1 cellular context compared by ENCODE assay signal in the genomic region with DNA sequence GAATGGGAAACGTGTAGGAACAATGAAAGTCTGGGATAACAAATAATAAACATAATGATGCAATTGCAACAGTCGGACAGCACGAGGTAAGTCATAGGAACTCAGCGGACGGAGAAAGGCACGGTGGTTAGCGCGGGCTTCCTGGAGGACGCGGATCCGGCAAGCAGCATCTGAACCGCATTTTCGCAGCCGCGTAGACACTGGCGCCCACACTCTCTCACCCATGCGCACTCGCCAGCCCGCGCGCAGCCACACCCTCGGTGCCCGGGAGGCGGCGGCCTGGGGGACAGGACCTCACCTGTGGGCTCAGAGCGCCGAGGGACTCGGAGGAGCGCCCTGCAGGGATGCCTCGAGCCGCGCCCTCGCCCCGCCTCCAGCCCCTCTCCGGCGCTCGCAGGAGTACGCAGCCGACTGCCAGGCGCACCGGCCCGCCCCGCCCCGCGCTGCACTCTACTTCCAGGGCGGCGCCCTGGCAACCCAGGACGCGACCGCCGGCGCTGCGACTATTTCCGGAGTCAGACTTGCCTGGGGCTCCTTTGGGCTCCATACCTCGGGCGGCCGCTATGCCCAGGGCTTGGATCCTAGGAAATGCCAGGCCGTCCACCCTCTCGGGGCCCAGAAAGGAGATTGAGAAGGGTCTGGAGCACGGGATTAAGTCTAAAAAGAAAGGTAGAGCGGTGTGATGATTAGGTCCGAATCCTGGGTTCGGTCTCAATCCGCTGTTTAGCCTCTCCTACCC.
TF ChIP-seq lines count a peak whose summit lies in the region.

A gene (minus strand): TSS at position 413 of the 739 bp plus-strand sequence. CDS start 13,805 bp downstream, outside the sequence.

TF ChIP-seq in HepG2, 621 proteins besides CTCF, POLR2A, EP300 and RAD21 (continued from another document and continues in another):
- peak; percentile 26; the same call in 1 of the 2 replicates for TF ChIP-seq FOXO1 (CRISPR knock-in tag; IDR thresholded peaks at IDR 0.05)
- TF ChIP-seq ZNF563 (CRISPR knock-in tag; IDR thresholded peaks at IDR 0.05) = no peak
- TF ChIP-seq ZSCAN22 (CRISPR knock-in tag; IDR thresholded peaks at IDR 0.05) = no peak
- TF ChIP-seq IRF2 (CRISPR knock-in tag; IDR thresholded peaks at IDR 0.05) = peak; percentile 63; the same call in 1 of the 2 replicates
- TF ChIP-seq, protein P1, sequence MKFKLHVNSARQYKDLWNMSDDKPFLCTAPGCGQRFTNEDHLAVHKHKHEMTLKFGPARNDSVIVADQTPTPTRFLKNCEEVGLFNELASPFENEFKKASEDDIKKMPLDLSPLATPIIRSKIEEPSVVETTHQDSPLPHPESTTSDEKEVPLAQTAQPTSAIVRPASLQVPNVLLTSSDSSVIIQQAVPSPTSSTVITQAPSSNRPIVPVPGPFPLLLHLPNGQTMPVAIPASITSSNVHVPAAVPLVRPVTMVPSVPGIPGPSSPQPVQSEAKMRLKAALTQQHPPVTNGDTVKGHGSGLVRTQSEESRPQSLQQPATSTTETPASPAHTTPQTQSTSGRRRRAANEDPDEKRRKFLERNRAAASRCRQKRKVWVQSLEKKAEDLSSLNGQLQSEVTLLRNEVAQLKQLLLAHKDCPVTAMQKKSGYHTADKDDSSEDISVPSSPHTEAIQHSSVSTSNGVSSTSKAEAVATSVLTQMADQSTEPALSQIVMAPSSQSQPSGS (CRISPR knock-in tag; IDR thresholded peaks at IDR 0.05) = no peak; the same call in 1 of the 2 replicates
- peak; percentile 27; the same call in 1 of the 2 replicates for TF ChIP-seq ZNF143 (CRISPR knock-in tag; IDR thresholded peaks at IDR 0.05)
- TF ChIP-seq, protein P2, sequence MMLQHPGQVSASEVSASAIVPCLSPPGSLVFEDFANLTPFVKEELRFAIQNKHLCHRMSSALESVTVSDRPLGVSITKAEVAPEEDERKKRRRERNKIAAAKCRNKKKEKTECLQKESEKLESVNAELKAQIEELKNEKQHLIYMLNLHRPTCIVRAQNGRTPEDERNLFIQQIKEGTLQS (CRISPR knock-in tag; IDR thresholded peaks at IDR 0.05) = no peak; the same call in 1 of the 2 replicates
- TF ChIP-seq, protein P3, sequence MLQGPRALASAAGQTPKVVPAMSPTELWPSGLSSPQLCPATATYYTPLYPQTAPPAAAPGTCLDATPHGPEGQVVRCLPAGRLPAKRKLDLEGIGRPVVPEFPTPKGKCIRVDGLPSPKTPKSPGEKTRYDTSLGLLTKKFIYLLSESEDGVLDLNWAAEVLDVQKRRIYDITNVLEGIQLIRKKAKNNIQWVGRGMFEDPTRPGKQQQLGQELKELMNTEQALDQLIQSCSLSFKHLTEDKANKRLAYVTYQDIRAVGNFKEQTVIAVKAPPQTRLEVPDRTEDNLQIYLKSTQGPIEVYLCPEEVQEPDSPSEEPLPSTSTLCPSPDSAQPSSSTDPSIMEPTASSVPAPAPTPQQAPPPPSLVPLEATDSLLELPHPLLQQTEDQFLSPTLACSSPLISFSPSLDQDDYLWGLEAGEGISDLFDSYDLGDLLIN (CRISPR knock-in tag; IDR thresholded peaks at IDR 0.05; ENCODE audit: borderline replicate concordance) = no peak
- no peak for TF ChIP-seq MAFF (IDR thresholded peaks at IDR 0.05; ENCODE audit: low read depth, low read length)
- TF ChIP-seq MEIS2 (CRISPR knock-in tag; IDR thresholded peaks at IDR 0.05) = peak; percentile 53; the same call in 1 of the 2 replicates
- 0 out of 2 replicates have a peak, but pooled peaks have one; percentile 56 for TF ChIP-seq YEATS4 (CRISPR knock-in tag; IDR thresholded peaks at IDR 0.05; ENCODE audit: borderline replicate concordance)
- TF ChIP-seq, protein P4, sequence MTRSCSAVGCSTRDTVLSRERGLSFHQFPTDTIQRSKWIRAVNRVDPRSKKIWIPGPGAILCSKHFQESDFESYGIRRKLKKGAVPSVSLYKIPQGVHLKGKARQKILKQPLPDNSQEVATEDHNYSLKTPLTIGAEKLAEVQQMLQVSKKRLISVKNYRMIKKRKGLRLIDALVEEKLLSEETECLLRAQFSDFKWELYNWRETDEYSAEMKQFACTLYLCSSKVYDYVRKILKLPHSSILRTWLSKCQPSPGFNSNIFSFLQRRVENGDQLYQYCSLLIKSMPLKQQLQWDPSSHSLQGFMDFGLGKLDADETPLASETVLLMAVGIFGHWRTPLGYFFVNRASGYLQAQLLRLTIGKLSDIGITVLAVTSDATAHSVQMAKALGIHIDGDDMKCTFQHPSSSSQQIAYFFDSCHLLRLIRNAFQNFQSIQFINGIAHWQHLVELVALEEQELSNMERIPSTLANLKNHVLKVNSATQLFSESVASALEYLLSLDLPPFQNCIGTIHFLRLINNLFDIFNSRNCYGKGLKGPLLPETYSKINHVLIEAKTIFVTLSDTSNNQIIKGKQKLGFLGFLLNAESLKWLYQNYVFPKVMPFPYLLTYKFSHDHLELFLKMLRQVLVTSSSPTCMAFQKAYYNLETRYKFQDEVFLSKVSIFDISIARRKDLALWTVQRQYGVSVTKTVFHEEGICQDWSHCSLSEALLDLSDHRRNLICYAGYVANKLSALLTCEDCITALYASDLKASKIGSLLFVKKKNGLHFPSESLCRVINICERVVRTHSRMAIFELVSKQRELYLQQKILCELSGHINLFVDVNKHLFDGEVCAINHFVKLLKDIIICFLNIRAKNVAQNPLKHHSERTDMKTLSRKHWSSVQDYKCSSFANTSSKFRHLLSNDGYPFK (CRISPR knock-in tag; IDR thresholded peaks at IDR 0.05; ENCODE audit: borderline replicate concordance) = peak; percentile 40; the same call in 1 of the 2 replicates
- TF ChIP-seq, protein P5, sequence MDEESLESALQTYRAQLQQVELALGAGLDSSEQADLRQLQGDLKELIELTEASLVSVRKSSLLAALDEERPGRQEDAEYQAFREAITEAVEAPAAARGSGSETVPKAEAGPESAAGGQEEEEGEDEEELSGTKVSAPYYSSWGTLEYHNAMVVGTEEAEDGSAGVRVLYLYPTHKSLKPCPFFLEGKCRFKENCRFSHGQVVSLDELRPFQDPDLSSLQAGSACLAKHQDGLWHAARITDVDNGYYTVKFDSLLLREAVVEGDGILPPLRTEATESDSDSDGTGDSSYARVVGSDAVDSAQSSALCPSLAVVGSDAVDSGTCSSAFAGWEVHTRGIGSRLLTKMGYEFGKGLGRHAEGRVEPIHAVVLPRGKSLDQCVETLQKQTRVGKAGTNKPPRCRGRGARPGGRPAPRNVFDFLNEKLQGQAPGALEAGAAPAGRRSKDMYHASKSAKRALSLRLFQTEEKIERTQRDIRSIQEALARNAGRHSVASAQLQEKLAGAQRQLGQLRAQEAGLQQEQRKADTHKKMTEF (CRISPR knock-in tag; IDR thresholded peaks at IDR 0.05) = peak; percentile 69
- TF ChIP-seq ZBTB20 (CRISPR knock-in tag; IDR thresholded peaks at IDR 0.05; ENCODE audit: borderline replicate concordance, low read depth) = no peak
- no peak for TF ChIP-seq ZFAT (CRISPR knock-in tag; conservative IDR thresholded peaks at IDR 0.05)
- TF ChIP-seq MTA1 (CRISPR knock-in tag; IDR thresholded peaks at IDR 0.05; ENCODE audit: borderline replicate concordance) = 0 out of 2 replicates have a peak, but pooled peaks have one; percentile 41
- TF ChIP-seq, protein P6, sequence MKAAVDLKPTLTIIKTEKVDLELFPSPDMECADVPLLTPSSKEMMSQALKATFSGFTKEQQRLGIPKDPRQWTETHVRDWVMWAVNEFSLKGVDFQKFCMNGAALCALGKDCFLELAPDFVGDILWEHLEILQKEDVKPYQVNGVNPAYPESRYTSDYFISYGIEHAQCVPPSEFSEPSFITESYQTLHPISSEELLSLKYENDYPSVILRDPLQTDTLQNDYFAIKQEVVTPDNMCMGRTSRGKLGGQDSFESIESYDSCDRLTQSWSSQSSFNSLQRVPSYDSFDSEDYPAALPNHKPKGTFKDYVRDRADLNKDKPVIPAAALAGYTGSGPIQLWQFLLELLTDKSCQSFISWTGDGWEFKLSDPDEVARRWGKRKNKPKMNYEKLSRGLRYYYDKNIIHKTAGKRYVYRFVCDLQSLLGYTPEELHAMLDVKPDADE (CRISPR knock-in tag; IDR thresholded peaks at IDR 0.05) = no peak
- 0 out of 2 replicates have a peak, but pooled peaks have one; percentile 54 for TF ChIP-seq ZNF556 (CRISPR knock-in tag; IDR thresholded peaks at IDR 0.05; ENCODE audit: borderline replicate concordance)
- peak; percentile 92 for TF ChIP-seq THAP11 (CRISPR knock-in tag; IDR thresholded peaks at IDR 0.05)
- TF ChIP-seq BORCS8-MEF2B (CRISPR knock-in tag; IDR thresholded peaks at IDR 0.05) = peak; percentile 73
- TF ChIP-seq ZNF235 (CRISPR knock-in tag; IDR thresholded peaks at IDR 0.05; ENCODE audit: borderline replicate concordance) = 0 out of 2 replicates have a peak, but pooled peaks have one; percentile 55
- TF ChIP-seq, protein P7, sequence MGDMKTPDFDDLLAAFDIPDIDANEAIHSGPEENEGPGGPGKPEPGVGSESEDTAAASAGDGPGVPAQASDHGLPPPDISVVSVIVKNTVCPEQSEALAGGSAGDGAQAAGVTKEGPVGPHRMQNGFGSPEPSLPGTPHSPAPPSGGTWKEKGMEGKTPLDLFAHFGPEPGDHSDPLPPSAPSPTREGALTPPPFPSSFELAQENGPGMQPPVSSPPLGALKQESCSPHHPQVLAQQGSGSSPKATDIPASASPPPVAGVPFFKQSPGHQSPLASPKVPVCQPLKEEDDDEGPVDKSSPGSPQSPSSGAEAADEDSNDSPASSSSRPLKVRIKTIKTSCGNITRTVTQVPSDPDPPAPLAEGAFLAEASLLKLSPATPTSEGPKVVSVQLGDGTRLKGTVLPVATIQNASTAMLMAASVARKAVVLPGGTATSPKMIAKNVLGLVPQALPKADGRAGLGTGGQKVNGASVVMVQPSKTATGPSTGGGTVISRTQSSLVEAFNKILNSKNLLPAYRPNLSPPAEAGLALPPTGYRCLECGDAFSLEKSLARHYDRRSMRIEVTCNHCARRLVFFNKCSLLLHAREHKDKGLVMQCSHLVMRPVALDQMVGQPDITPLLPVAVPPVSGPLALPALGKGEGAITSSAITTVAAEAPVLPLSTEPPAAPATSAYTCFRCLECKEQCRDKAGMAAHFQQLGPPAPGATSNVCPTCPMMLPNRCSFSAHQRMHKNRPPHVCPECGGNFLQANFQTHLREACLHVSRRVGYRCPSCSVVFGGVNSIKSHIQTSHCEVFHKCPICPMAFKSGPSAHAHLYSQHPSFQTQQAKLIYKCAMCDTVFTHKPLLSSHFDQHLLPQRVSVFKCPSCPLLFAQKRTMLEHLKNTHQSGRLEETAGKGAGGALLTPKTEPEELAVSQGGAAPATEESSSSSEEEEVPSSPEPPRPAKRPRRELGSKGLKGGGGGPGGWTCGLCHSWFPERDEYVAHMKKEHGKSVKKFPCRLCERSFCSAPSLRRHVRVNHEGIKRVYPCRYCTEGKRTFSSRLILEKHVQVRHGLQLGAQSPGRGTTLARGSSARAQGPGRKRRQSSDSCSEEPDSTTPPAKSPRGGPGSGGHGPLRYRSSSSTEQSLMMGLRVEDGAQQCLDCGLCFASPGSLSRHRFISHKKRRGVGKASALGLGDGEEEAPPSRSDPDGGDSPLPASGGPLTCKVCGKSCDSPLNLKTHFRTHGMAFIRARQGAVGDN (CRISPR knock-in tag; IDR thresholded peaks at IDR 0.05) = peak; percentile 90
- TF ChIP-seq CENPT (CRISPR knock-in tag; IDR thresholded peaks at IDR 0.05; ENCODE audit: low read depth) = no peak
- peak; percentile 59; the same call in 1 of the 2 replicates for TF ChIP-seq ARID2 (CRISPR knock-in tag; IDR thresholded peaks at IDR 0.05; ENCODE audit: borderline replicate concordance)
- peak; percentile 80; the same call in 1 of the 2 replicates for TF ChIP-seq MAZ (IDR thresholded peaks at IDR 0.05; ENCODE audit: borderline replicate concordance, low read depth, low read length)
- TF ChIP-seq MAZ (CRISPR knock-in tag; IDR thresholded peaks at IDR 0.05; ENCODE audit: low read depth) = peak; percentile 77
- no peak for TF ChIP-seq HOXD1 (CRISPR knock-in tag; IDR thresholded peaks at IDR 0.05)
- TF ChIP-seq, protein P8, sequence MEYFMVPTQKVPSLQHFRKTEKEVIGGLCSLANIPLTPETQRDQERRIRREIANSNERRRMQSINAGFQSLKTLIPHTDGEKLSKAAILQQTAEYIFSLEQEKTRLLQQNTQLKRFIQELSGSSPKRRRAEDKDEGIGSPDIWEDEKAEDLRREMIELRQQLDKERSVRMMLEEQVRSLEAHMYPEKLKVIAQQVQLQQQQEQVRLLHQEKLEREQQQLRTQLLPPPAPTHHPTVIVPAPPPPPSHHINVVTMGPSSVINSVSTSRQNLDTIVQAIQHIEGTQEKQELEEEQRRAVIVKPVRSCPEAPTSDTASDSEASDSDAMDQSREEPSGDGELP (IDR thresholded peaks at IDR 0.05; ENCODE audit: borderline replicate concordance, low read depth) = peak; percentile 29; the same call in 1 of the 2 replicates
- TF ChIP-seq MXI1 (IDR thresholded peaks at IDR 0.05; ENCODE audit: borderline replicate concordance, low read depth, low read length) = peak; percentile 97
- peak; percentile 7; the same call in 1 of the 2 replicates for TF ChIP-seq ZNF350 (CRISPR knock-in tag; IDR thresholded peaks at IDR 0.05; ENCODE audit: borderline replicate concordance, low read depth)
- TF ChIP-seq ZSCAN29 (CRISPR knock-in tag; conservative IDR thresholded peaks at IDR 0.05) = peak; percentile 100
- no peak; the same call in 1 of the 2 replicates for TF ChIP-seq ETV5 (CRISPR knock-in tag; IDR thresholded peaks at IDR 0.05; ENCODE audit: borderline replicate concordance)
- TF ChIP-seq ZNF792 (CRISPR knock-in tag; IDR thresholded peaks at IDR 0.05) = peak; percentile 46; the same call in 1 of the 2 replicates
- TF ChIP-seq KAT8 (CRISPR knock-in tag; IDR thresholded peaks at IDR 0.05) = peak; percentile 93
- TF ChIP-seq SALL2 (CRISPR knock-in tag; IDR thresholded peaks at IDR 0.05) = no peak; the same call in 1 of the 2 replicates
- TF ChIP-seq ZNF567 (CRISPR knock-in tag; IDR thresholded peaks at IDR 0.05; ENCODE audit: borderline replicate concordance) = no peak
- peak; percentile 46 for TF ChIP-seq MED8 (CRISPR knock-in tag; IDR thresholded peaks at IDR 0.05; ENCODE audit: insufficient replicate concordance)
- TF ChIP-seq HDAC2 (CRISPR knock-in tag; IDR thresholded peaks at IDR 0.05) = peak; percentile 42; the same call in 1 of the 2 replicates
- TF ChIP-seq, protein P9, sequence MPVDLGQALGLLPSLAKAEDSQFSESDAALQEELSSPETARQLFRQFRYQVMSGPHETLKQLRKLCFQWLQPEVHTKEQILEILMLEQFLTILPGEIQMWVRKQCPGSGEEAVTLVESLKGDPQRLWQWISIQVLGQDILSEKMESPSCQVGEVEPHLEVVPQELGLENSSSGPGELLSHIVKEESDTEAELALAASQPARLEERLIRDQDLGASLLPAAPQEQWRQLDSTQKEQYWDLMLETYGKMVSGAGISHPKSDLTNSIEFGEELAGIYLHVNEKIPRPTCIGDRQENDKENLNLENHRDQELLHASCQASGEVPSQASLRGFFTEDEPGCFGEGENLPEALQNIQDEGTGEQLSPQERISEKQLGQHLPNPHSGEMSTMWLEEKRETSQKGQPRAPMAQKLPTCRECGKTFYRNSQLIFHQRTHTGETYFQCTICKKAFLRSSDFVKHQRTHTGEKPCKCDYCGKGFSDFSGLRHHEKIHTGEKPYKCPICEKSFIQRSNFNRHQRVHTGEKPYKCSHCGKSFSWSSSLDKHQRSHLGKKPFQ (CRISPR knock-in tag; IDR thresholded peaks at IDR 0.05; ENCODE audit: insufficient replicate concordance) = peak; percentile 58
